18 cellular contexts compared by ENCODE assay signal in genomic region chr2:241992753-241993152, GRCh38.
DNase-seq lines count a peak whose midpoint lies in the region; ATAC-seq and TF ChIP-seq lines count a peak whose summit lies in the region.
"Had no signal": no experiment of that assay in that cellular context is flagged by ENCODE, and none has a peak within 500 bp of the region (broad histone marks: within the 10 kb centered on the region; RNA-seq: fewer than 3 reads in every experiment).

No MANE protein-coding gene starts in this region.

- peaks cover 0 to 8% (median 0%) of the 10 kb centered on the region in 7 donors for H3K27me3 ChIP-seq in heart right ventricle
- H3K27me3 ChIP-seq: BLaER1 treated with 17β-estradiol and CSF1 and Interleukin-3, amounts not matched to agents 10 nM and 100 nM had no signal

- 75 to 80% methylated on average over 14 of the region's 14 CpGs for WGBS in heart right ventricle, 2 donors

- no peak for TF ChIP-seq CTCF in heart right ventricle (IDR thresholded peaks at IDR 0.05)

- no peaks in the 10 kb centered on the region for H3K4me1 ChIP-seq in heart right ventricle
- H3K4me1 ChIP-seq: A549, Caco-2 had no signal

- H3K9me3 ChIP-seq in heart right ventricle: no peaks in the 10 kb centered on the region
- H3K9me3 ChIP-seq: A549, Caco-2 had no signal

- ATAC-seq in heart right ventricle (no peak), sciatic nerve (no peak), GM21619 (IDR thresholded peaks at IDR 0.05; ENCODE audit: unreplicated experiment) (no peak)
- ATAC-seq: A549; CD8-positive, alpha-beta T cell had no signal

- no peak overlapping the region for H3K27ac ChIP-seq in heart right ventricle
- H3K27ac ChIP-seq: 22Rv1; A549; BLaER1 treated with 17β-estradiol and CSF1 and Interleukin-3, amounts not matched to agents 10 nM and 100 nM; C4-2B had no signal

- intact Hi-C loops in cardiac septum (cut with DNase I) (no loop called here), heart right ventricle (cut with DNase I) (no loop called here), sciatic nerve (cut with DNase I) (no loop called here)

- H3K36me3 ChIP-seq in heart right ventricle: no peaks in the 10 kb centered on the region

- peak; percentile 17 for DNase-seq in activated CD8-positive, alpha-beta memory T cell treated with anti-CD3 and anti-CD28 coated beads, Interleukin-2, amount 50 U/mL, for 48 hours
- no peak for DNase-seq in activated CD8-positive, alpha-beta memory T cell treated with anti-CD3 and anti-CD28 coated beads for 24 hours
- DNase-seq in cardiac septum (ENCODE audit: low spot score): peak; percentile 36
- DNase-seq in heart right ventricle: no peak
- DNase-seq in sciatic nerve (ENCODE audit: low spot score): peak; percentile 13
- DNase-seq in NCI-H446 (lab: John Stamatoyannopoulos, UW): no peak
- DNase-seq: AML-193; Caco-2; Calu3; CD4-positive, alpha-beta T cell; CD8-positive, alpha-beta T cell; DMS79 treated with DMSO at 0.1 percent for 48 hours; GF-D8 had no signal

- H3K4me3 ChIP-seq in heart right ventricle: no peak overlapping the region
- H3K4me3 ChIP-seq: A549; BLaER1 treated with 17β-estradiol and CSF1 and Interleukin-3, amounts not matched to agents 10 nM and 100 nM had no signal

Comparison
In these comparisons a context has a peak if more than half of its experiments do, and no peak if none do; other contexts are left out.
1. DNase-seq: peak in activated CD8-positive, alpha-beta memory T cell treated with anti-CD3 and anti-CD28 coated beads, Interleukin-2, amount 50 U/mL, for 48 hours (single experiment), cardiac septum (single experiment) and sciatic nerve (single experiment); none in activated CD8-positive, alpha-beta memory T cell treated with anti-CD3 and anti-CD28 coated beads for 24 hours (single experiment), heart right ventricle (0 of 2) and NCI-H446 (0 of 2).